In genomic region chr11:8722809-8723208, GRCh38 we compare ENCODE assay signal across 21 cellular contexts. TPM values are rescaled to one million over a fixed set of nuclear protein-coding genes. Genes with fewer than 3 reads are reported as not detected.
DNase-seq lines count a peak whose midpoint lies in the region; ATAC-seq, FAIRE-seq and TF ChIP-seq lines count a peak whose summit lies in the region.
"Had no signal": no experiment of that assay in that cellular context is flagged by ENCODE, and none has a peak within 500 bp of the region (broad histone marks: within the 10 kb centered on the region; RNA-seq: fewer than 3 reads in every experiment).

No MANE protein-coding gene starts in this region.

- H3K36me3 Mint-ChIP-seq in stimulated activated memory B cell treated with anti-CD40 and anti-IgM and Interleukin-4, amounts not matched to agents 10 μg/mL and 1 μg/mL and 100 μg/mL, for 72 hours: no peaks in the 10 kb centered on the region
- H3K36me3 Mint-ChIP-seq: activated naive CD8-positive, alpha-beta T cell; CD8-positive, alpha-beta memory T cell; naive thymus-derived CD4-positive, alpha-beta T cell had no signal

- TF ChIP-seq CTCF in left ventricle myocardium inferior (IDR thresholded peaks at IDR 0.05; ENCODE audit: borderline replicate concordance) (no peak), fibroblast of lung (conservative IDR thresholded peaks at IDR 0.05 in 1 of 2, IDR thresholded peaks at IDR 0.05 in 1 of 2; ENCODE audit: low read depth in 1 of 2, low read length in 2 of 2) (no peak)

- no peaks in the 10 kb centered on the region for H3K79me2 ChIP-seq in fibroblast of lung (ENCODE audit: control insufficient read depth, insufficient read depth, low read length)

- ATAC-seq in Right ventricle myocardium inferior (no peak), HG03442 (IDR thresholded peaks at IDR 0.05; ENCODE audit: unreplicated experiment) (no peak)
- no peak for ATAC-seq in stimulated activated memory B cell treated with anti-CD40 and anti-IgM and Interleukin-4, amounts not matched to agents 10 μg/mL and 1 μg/mL and 100 μg/mL, for 72 hours
- ATAC-seq: A549; naive thymus-derived CD4-positive, alpha-beta T cell had no signal

- H4K20me1 ChIP-seq in fibroblast of lung (ENCODE audit: control insufficient read depth, extremely low read depth, insufficient read depth, low read length): no peaks in the 10 kb centered on the region

- no peak overlapping the region for H3K27ac Mint-ChIP-seq in stimulated activated memory B cell treated with anti-CD40 and anti-IgM and Interleukin-4, amounts not matched to agents 10 μg/mL and 1 μg/mL and 100 μg/mL, for 72 hours
- H3K27ac Mint-ChIP-seq: activated naive CD8-positive, alpha-beta T cell; CD8-positive, alpha-beta memory T cell; naive thymus-derived CD4-positive, alpha-beta T cell had no signal

- H3K9me3 ChIP-seq in left ventricle myocardium inferior (replicated peaks) (no peaks in the 10 kb centered on the region), fibroblast of lung (ENCODE audit: control insufficient read depth, insufficient read depth, low read depth, low read length) (no peaks in the 10 kb centered on the region)
- H3K9me3 ChIP-seq: A549, HAP-1 had no signal

- H3K9ac ChIP-seq in fibroblast of lung (ENCODE audit: insufficient read depth, low read length) (no peak overlapping the region), rectal smooth muscle tissue (ENCODE audit: low read length) (no peak overlapping the region)

- intact Hi-C loops in left ventricle myocardium inferior (cut with micrococcal nuclease): no loop called here
- intact Hi-C loops in Right ventricle myocardium inferior (cut with DNase I): no loop called here

- FAIRE-seq in RCC 7860 (lab: Jason Lieb, UNC) (no peak), urothelium cell line (lab: Jason Lieb, UNC) (no peak)
- FAIRE-seq: A549, GM12892 had no signal

- no peaks in the 10 kb centered on the region for H3K9me3 Mint-ChIP-seq in stimulated activated memory B cell treated with anti-CD40 and anti-IgM and Interleukin-4, amounts not matched to agents 10 μg/mL and 1 μg/mL and 100 μg/mL, for 72 hours
- H3K9me3 Mint-ChIP-seq: CD8-positive, alpha-beta memory T cell; naive thymus-derived CD4-positive, alpha-beta T cell had no signal

- peaks cover 15% of the 10 kb centered on the region for H3K27me3 Mint-ChIP-seq in stimulated activated memory B cell treated with anti-CD40 and anti-IgM and Interleukin-4, amounts not matched to agents 10 μg/mL and 1 μg/mL and 100 μg/mL, for 72 hours

- H3K4me3 Mint-ChIP-seq in stimulated activated memory B cell treated with anti-CD40 and anti-IgM and Interleukin-4, amounts not matched to agents 10 μg/mL and 1 μg/mL and 100 μg/mL, for 72 hours: no peak overlapping the region
- H3K4me3 Mint-ChIP-seq: activated naive CD8-positive, alpha-beta T cell; CD8-positive, alpha-beta memory T cell; naive thymus-derived CD4-positive, alpha-beta T cell had no signal

- peaks cover 19% of the 10 kb centered on the region for H3K36me3 ChIP-seq in left ventricle myocardium inferior
- no peaks in the 10 kb centered on the region for H3K36me3 ChIP-seq in fibroblast of lung (ENCODE audit: control insufficient read depth, insufficient read depth, low read length)
- H3K36me3 ChIP-seq in rectal smooth muscle tissue (ENCODE audit: control insufficient read depth, insufficient read depth, low read length): no peaks in the 10 kb centered on the region
- H3K36me3 ChIP-seq: HAP-1 had no signal

- no peak overlapping the region for H2AFZ ChIP-seq in fibroblast of lung (ENCODE audit: low read length)

- no peaks in the 10 kb centered on the region for H3K27me3 ChIP-seq in left ventricle myocardium inferior (ENCODE audit: low read depth)
- H3K27me3 ChIP-seq in fibroblast of lung (ENCODE audit: control insufficient read depth, insufficient read depth, low read length): no peaks in the 10 kb centered on the region
- H3K27me3 ChIP-seq in rectal smooth muscle tissue (ENCODE audit: control insufficient read depth, insufficient read depth, low read length): no peaks in the 10 kb centered on the region

- H3K4me2 ChIP-seq in fibroblast of lung (ENCODE audit: extremely low read depth, insufficient read depth, low read length): no peak overlapping the region
- H3K4me2 ChIP-seq: A549 had no signal

- H3K4me3 ChIP-seq in left ventricle myocardium inferior (no peak overlapping the region), fibroblast of lung (replicated peaks in 1 of 4; ENCODE audit: control extremely low read depth in 1 of 4, insufficient read depth in 1 of 4, low read depth in 3 of 4, low read length in 4 of 4) (no peak overlapping the region), rectal smooth muscle tissue (ENCODE audit: low read length) (no peak overlapping the region)
- H3K4me3 ChIP-seq: A549, HAP-1 had no signal

- H3K4me1 ChIP-seq in left ventricle myocardium inferior (peaks cover 83% of the 10 kb centered on the region), fibroblast of lung (ENCODE audit: control insufficient read depth, extremely low read depth, insufficient read depth, low read length) (peaks cover 54% of the 10 kb centered on the region), rectal smooth muscle tissue (ENCODE audit: control insufficient read depth, insufficient read depth, low read length) (peaks cover 66% of the 10 kb centered on the region)
- H3K4me1 ChIP-seq: HAP-1 had no signal

- peak overlapping the region; percentile 85 for H3K27ac ChIP-seq in left ventricle myocardium inferior (replicated peaks)
- peak overlapping the region; percentile 95 for H3K27ac ChIP-seq in fibroblast of lung (ENCODE audit: insufficient read depth, low read length)
- H3K27ac ChIP-seq in rectal smooth muscle tissue (ENCODE audit: low read depth, low read length): peak overlapping the region; percentile 97

- H3K4me1 Mint-ChIP-seq in stimulated activated memory B cell treated with anti-CD40 and anti-IgM and Interleukin-4, amounts not matched to agents 10 μg/mL and 1 μg/mL and 100 μg/mL, for 72 hours: peaks cover 12% of the 10 kb centered on the region

- DNase-seq in left ventricle myocardium inferior (no peak), Right ventricle myocardium inferior (ENCODE audit: missing footprints) (no peak), fibroblast of lung (ENCODE audit: low read depth in 2 of 2) (no peak), RCC 7860 (ENCODE audit: low spot score) (no peak), urothelium cell line (ENCODE audit: low spot score) (no peak)
- DNase-seq: activated CD4-positive, alpha-beta T cell treated with anti-CD3 and anti-CD28 coated beads for 4 hours; activated T-cell treated with anti-CD3 and anti-CD28 coated beads, Interleukin-2, amount 50 U/mL, for 1 hour; CD8-positive, alpha-beta memory T cell; central memory CD4-positive, alpha-beta T cell; head of caudate nucleus; kidney glomerular epithelial cell; naive thymus-derived CD4-positive, alpha-beta T cell; RPMI8226; stimulated activated CD4-positive, alpha-beta T cell treated with anti-CD3 and anti-CD28 coated beads, Interleukin-4, amount 100 ng/mL, for 4 hours had no signal

RNA-seq across cellular contexts. Expression of gene RPL27A, which starts 40.2 kb away (rescaled TPM):
- 597 TPM for total RNA-seq in left ventricle myocardium inferior
- 679 TPM for total RNA-seq in Right ventricle myocardium inferior
- total RNA-seq in fibroblast of lung: 1,035 and 1,237 TPM in 2 replicates
- polyA plus RNA-seq in fibroblast of lung: 874 and 1,114 TPM in 2 replicates
- polyA plus RNA-seq in fibroblast of lung (2012): 1,974 and 2,490 TPM in 2 replicates
- polyA minus RNA-seq in fibroblast of lung (ENCODE audit: low replicate concordance): 125 and 220 TPM in 2 replicates

RNA-seq across cellular contexts. Expression of gene TRIM66, which starts 40.3 kb away (rescaled TPM):
- total RNA-seq in left ventricle myocardium inferior: 4.1 TPM
- total RNA-seq in Right ventricle myocardium inferior: 3.5 TPM
- 5.6 and 13.7 TPM in 2 replicates for total RNA-seq in fibroblast of lung
- polyA plus RNA-seq in fibroblast of lung: 2.5 and 3.9 TPM in 2 replicates
- polyA plus RNA-seq in fibroblast of lung (2012): 1.5 and 1.6 TPM in 2 replicates
- 2.0 and 2.7 TPM in 2 replicates for polyA minus RNA-seq in fibroblast of lung (ENCODE audit: low replicate concordance)
